In the genomic region with DNA sequence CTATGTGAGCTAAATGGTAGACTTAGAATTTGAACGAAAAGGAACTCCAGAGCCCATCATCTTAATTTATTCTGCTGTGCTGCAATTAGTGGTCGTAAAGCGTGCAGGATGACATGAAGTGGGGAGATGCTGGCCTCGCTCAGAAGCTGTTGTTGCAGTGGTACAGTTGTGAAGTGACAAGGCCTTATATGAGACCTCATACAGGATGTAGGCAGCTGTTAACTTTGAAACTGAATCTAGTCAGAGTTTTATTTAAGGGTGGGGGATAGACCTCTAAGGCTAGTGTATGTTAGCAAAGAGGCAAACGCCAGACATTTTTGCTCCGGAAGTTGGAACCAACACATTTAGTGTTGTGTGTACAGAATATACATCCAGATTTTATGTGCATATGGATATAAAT, we compare ENCODE assay signal across 1 cellular context.
TF ChIP-seq lines count a peak whose summit lies in the region.

No MANE protein-coding gene starts in this region.

TF ChIP-seq in GM23338, 12 proteins besides CTCF, POLR2A, EP300 and RAD21 (continued from another document):
- TF ChIP-seq, protein P1, sequence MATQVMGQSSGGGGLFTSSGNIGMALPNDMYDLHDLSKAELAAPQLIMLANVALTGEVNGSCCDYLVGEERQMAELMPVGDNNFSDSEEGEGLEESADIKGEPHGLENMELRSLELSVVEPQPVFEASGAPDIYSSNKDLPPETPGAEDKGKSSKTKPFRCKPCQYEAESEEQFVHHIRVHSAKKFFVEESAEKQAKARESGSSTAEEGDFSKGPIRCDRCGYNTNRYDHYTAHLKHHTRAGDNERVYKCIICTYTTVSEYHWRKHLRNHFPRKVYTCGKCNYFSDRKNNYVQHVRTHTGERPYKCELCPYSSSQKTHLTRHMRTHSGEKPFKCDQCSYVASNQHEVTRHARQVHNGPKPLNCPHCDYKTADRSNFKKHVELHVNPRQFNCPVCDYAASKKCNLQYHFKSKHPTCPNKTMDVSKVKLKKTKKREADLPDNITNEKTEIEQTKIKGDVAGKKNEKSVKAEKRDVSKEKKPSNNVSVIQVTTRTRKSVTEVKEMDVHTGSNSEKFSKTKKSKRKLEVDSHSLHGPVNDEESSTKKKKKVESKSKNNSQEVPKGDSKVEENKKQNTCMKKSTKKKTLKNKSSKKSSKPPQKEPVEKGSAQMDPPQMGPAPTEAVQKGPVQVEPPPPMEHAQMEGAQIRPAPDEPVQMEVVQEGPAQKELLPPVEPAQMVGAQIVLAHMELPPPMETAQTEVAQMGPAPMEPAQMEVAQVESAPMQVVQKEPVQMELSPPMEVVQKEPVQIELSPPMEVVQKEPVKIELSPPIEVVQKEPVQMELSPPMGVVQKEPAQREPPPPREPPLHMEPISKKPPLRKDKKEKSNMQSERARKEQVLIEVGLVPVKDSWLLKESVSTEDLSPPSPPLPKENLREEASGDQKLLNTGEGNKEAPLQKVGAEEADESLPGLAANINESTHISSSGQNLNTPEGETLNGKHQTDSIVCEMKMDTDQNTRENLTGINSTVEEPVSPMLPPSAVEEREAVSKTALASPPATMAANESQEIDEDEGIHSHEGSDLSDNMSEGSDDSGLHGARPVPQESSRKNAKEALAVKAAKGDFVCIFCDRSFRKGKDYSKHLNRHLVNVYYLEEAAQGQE (IDR thresholded peaks at IDR 0.05; ENCODE audit: unreplicated experiment), result no peak
